8 cellular contexts compared by ENCODE assay signal in genomic region chr15:40252438-40253178, GRCh38. TPM values are rescaled to one million over a fixed set of nuclear protein-coding genes. Genes with fewer than 3 reads are reported as not detected.
DNase-seq lines count a peak whose midpoint lies in the region; ATAC-seq lines count a peak whose summit lies in the region.

No MANE protein-coding gene starts in this region.

- peak overlapping the region; percentile 64 for H3K18ac ChIP-seq in trophoblast cell (ENCODE audit: low read length)

- no peak overlapping the region for H3K27ac ChIP-seq in ACC112 (ENCODE audit: low read depth, low read length)
- H3K27ac ChIP-seq in GM23248 = no peak overlapping the region
- no peak overlapping the region for H3K27ac ChIP-seq in trophoblast cell (ENCODE audit: low read depth, low read length)

- no peaks in the 10 kb centered on the region for H3K36me3 Mint-ChIP-seq in activated CD4-positive, alpha-beta memory T cell treated with anti-CD3 and anti-CD28 coated beads, Interleukin-2, amount 10 ng/mL, durations not matched to agents 7 days and 5 days (ENCODE audit: low read depth)

- no peak overlapping the region for H3K27ac Mint-ChIP-seq in activated CD4-positive, alpha-beta memory T cell treated with anti-CD3 and anti-CD28 coated beads, Interleukin-2, amount 10 ng/mL, durations not matched to agents 7 days and 5 days

- peak overlapping the region; percentile 73 for H2AFZ ChIP-seq in ACC112 (ENCODE audit: low read length, unreplicated experiment)
- H2AFZ ChIP-seq in GM23248 = peak overlapping the region; percentile 59
- peak overlapping the region; percentile 88 for H2AFZ ChIP-seq in trophoblast cell (ENCODE audit: insufficient read depth, low read length, poor library complexity)

- H3K23ac ChIP-seq in trophoblast cell (ENCODE audit: low read length) = no peak overlapping the region

- H3K4me1 Mint-ChIP-seq in activated CD4-positive, alpha-beta memory T cell treated with anti-CD3 and anti-CD28 coated beads, Interleukin-2, amount 10 ng/mL, durations not matched to agents 7 days and 5 days = peaks cover 10% of the 10 kb centered on the region

- DNase-seq in GM23248 = peak; percentile 35
- no peak for DNase-seq in activated CD4-positive, alpha-beta memory T cell treated with anti-CD3 and anti-CD28 coated beads, Interleukin-2, amount 10 ng/mL, durations not matched to agents 7 days and 5 days
- peak; percentile 53 for DNase-seq in germinal center (ENCODE audit: low spot score)
- peak in 1 of 2 donors; percentile 46 for DNase-seq in trophoblast cell
- DNase-seq in NCI-H2107 treated with DMSO at 0.1 percent for 48 hours (lab: John Stamatoyannopoulos, UW; ENCODE audit: unreplicated experiment) = no peak
- no peak for DNase-seq in ecto neural progenitor cell (ENCODE audit: low spot score)

- peaks cover 18% of the 10 kb centered on the region for H3K79me1 ChIP-seq in trophoblast cell (ENCODE audit: low read length)

- H3K9me3 ChIP-seq in GM23248 (ENCODE audit: low read depth) = no peaks in the 10 kb centered on the region
- H3K9me3 ChIP-seq in trophoblast cell (ENCODE audit: insufficient read depth, low read depth, low read length) = no peaks in the 10 kb centered on the region

- H3K36me3 ChIP-seq in ACC112 (ENCODE audit: insufficient read depth, low read length) (no peaks in the 10 kb centered on the region), GM23248 (ENCODE audit: low read depth) (no peaks in the 10 kb centered on the region), trophoblast cell (ENCODE audit: control insufficient read depth in 1 of 2, insufficient read depth in 2 of 2, low read length in 2 of 2) (no peaks in the 10 kb centered on the region)

- peak overlapping the region; percentile 37 for H4K12ac ChIP-seq in trophoblast cell (ENCODE audit: low read depth, low read length)

- ATAC-seq in HG02763 (IDR thresholded peaks at IDR 0.05; ENCODE audit: unreplicated experiment) = no peak

- in situ Hi-C loops in GM23248 (cut with MboI) = no loop called here

- no peaks in the 10 kb centered on the region for H3K9me2 ChIP-seq in GM23248 (ENCODE audit: insufficient read depth)

- CTCF ChIA-PET in activated CD4-positive, alpha-beta memory T cell treated with anti-CD3 and anti-CD28 coated beads, Interleukin-2, amount 10 ng/mL, durations not matched to agents 7 days and 5 days (lab: Charles Lee) = no interaction called here

- H3K4me2 ChIP-seq in GM23248 (ENCODE audit: unreplicated experiment) (peak overlapping the region; percentile 59), trophoblast cell (ENCODE audit: low read length) (peak overlapping the region; percentile 76)

- H3K4me1 ChIP-seq in ACC112 (ENCODE audit: control insufficient read depth, insufficient read depth, low read length, unreplicated experiment) (peaks cover 8% of the 10 kb centered on the region), GM23248 (ENCODE audit: insufficient read depth) (no peaks in the 10 kb centered on the region), trophoblast cell (ENCODE audit: control insufficient read depth in 1 of 2, insufficient read depth in 2 of 2, low read length in 2 of 2) (peaks cover 35 to 40% of the 10 kb centered on the region in 2 experiments)

- peak overlapping the region; percentile 60 for H2BK120ac ChIP-seq in trophoblast cell (ENCODE audit: insufficient read depth, low read length, poor library complexity)

- peak overlapping the region; percentile 58 for H2BK12ac ChIP-seq in trophoblast cell (ENCODE audit: low read length)

- H3K79me2 ChIP-seq in ACC112 (ENCODE audit: control insufficient read depth, insufficient read depth, low read length, unreplicated experiment) (no peaks in the 10 kb centered on the region), GM23248 (ENCODE audit: insufficient read depth) (no peaks in the 10 kb centered on the region), trophoblast cell (ENCODE audit: control insufficient read depth, insufficient read depth, low read length, poor library complexity) (peaks cover 9% of the 10 kb centered on the region)

- H3K4me3 ChIP-seq in ACC112 (ENCODE audit: low read depth, low read length) (peak overlapping the region; percentile 78), GM23248 (peak overlapping the region; percentile 58), trophoblast cell (ENCODE audit: low read depth, low read length) (peak overlapping the region; percentile 66)

- H4K8ac ChIP-seq in trophoblast cell (ENCODE audit: low read depth, low read length) = peak overlapping the region; percentile 68

- H3K27me3 ChIP-seq in ACC112 (ENCODE audit: insufficient read depth, low read length) (peaks cover 35% of the 10 kb centered on the region), GM23248 (replicated peaks; ENCODE audit: insufficient read depth) (peaks cover 37% of the 10 kb centered on the region), trophoblast cell (ENCODE audit: insufficient read depth, low read length) (peaks cover 4% of the 10 kb centered on the region)

- H3F3A ChIP-seq in GM23248 (ENCODE audit: insufficient read depth) = peaks cover 15% of the 10 kb centered on the region; the same call in 1 of the 2 replicates

- peak overlapping the region; percentile 88 for H4K91ac ChIP-seq in trophoblast cell (ENCODE audit: low read depth, low read length)

- H3K9ac ChIP-seq in GM23248 (no peak overlapping the region), trophoblast cell (ENCODE audit: low read length) (no peak overlapping the region)

- no peaks in the 10 kb centered on the region for H3K9me3 Mint-ChIP-seq in activated CD4-positive, alpha-beta memory T cell treated with anti-CD3 and anti-CD28 coated beads, Interleukin-2, amount 10 ng/mL, durations not matched to agents 7 days and 5 days

- H3K14ac ChIP-seq in trophoblast cell (ENCODE audit: low read length) = peak overlapping the region; percentile 66

- no peaks in the 10 kb centered on the region for H4K20me1 ChIP-seq in GM23248 (ENCODE audit: insufficient read depth)

- H3K4me3 Mint-ChIP-seq in activated CD4-positive, alpha-beta memory T cell treated with anti-CD3 and anti-CD28 coated beads, Interleukin-2, amount 10 ng/mL, durations not matched to agents 7 days and 5 days = peak overlapping the region; percentile 56

- peaks cover 39% of the 10 kb centered on the region for H3K27me3 Mint-ChIP-seq in activated CD4-positive, alpha-beta memory T cell treated with anti-CD3 and anti-CD28 coated beads, Interleukin-2, amount 10 ng/mL, durations not matched to agents 7 days and 5 days

- peak overlapping the region; percentile 13 for H2BK5ac ChIP-seq in trophoblast cell (ENCODE audit: low read depth, low read length, poor library complexity)

- peak overlapping the region; percentile 64 for H3K4ac ChIP-seq in trophoblast cell (ENCODE audit: low read depth, low read length)

- no peak overlapping the region for H2AK5ac ChIP-seq in trophoblast cell (ENCODE audit: low read length)

- WGBS in GM23248 (ENCODE audit: low coverage in 1 of 2, low lambda C conversion rate in 2 of 2, missing lambda C conversion rate in 2 of 2), 2 experiments = 7% methylated on average over 45 to 66 of the region's 84 CpGs
- no CpG with 5 or more reads among the region's 84 CpGs for WGBS in trophoblast cell (ENCODE audit: extremely low coverage, insufficient coverage, insufficient read length)

- POLR2A ChIA-PET in activated CD4-positive, alpha-beta memory T cell treated with anti-CD3 and anti-CD28 coated beads, Interleukin-2, amount 10 ng/mL, durations not matched to agents 7 days and 5 days (lab: Charles Lee) = interaction anchor here (1.1 kb wide), 1 partner anchor 14 kb away, joined by 4 read pairs; the partner anchor contains the start of gene PAK6

RNA-seq across cellular contexts. Expression of gene PAK6, which starts 13.7 kb away (rescaled TPM):
- not detected in 2 replicates for total RNA-seq in GM23248 (2014; rRNA removed; shearing (Covaris generic))
- polyA plus RNA-seq in GM23248 (2016; fragmentation: Nextera tagmentation; extraction: Ambion mirVana) = not detected in 2 replicates
- total RNA-seq in activated CD4-positive, alpha-beta memory T cell treated with anti-CD3 and anti-CD28 coated beads, Interleukin-2, amount 10 ng/mL, durations not matched to agents 7 days and 5 days = under 1 TPM; 0.20 to 0.65 TPM
- polyA plus RNA-seq in trophoblast cell (2013) = 8.4 and 8.5 TPM in 2 replicates

RNA-seq across cellular contexts. Expression of gene ANKRD63, which starts 30.3 kb away (rescaled TPM):
- not detected in 2 replicates for total RNA-seq in GM23248 (2014; rRNA removed; shearing (Covaris generic))
- polyA plus RNA-seq in GM23248 (2016; fragmentation: Nextera tagmentation; extraction: Ambion mirVana) = not detected in 2 replicates
- not detected for total RNA-seq in activated CD4-positive, alpha-beta memory T cell treated with anti-CD3 and anti-CD28 coated beads, Interleukin-2, amount 10 ng/mL, durations not matched to agents 7 days and 5 days
- polyA plus RNA-seq in trophoblast cell (2013) = 0.15 and 0.21 TPM in 2 replicates

RNA-seq across cellular contexts. Expression of gene PLCB2, which starts 55.1 kb away (rescaled TPM):
- 0.54 and 0.76 TPM in 2 replicates for total RNA-seq in GM23248 (2014; rRNA removed; shearing (Covaris generic))
- polyA plus RNA-seq in GM23248 (2016; fragmentation: Nextera tagmentation; extraction: Ambion mirVana) = 1.1 TPM in 2 replicates
- 100 to 1,000 TPM; 140 TPM for total RNA-seq in activated CD4-positive, alpha-beta memory T cell treated with anti-CD3 and anti-CD28 coated beads, Interleukin-2, amount 10 ng/mL, durations not matched to agents 7 days and 5 days
- polyA plus RNA-seq in trophoblast cell (2013) = 1.1 and 1.5 TPM in 2 replicates

Comparison
In these comparisons a context has a peak if more than half of its experiments do, and no peak if none do; other contexts are left out.
1. DNase-seq: peak in GM23248 (single experiment) and germinal center (single experiment); none in activated CD4-positive, alpha-beta memory T cell treated with anti-CD3 and anti-CD28 coated beads, Interleukin-2, amount 10 ng/mL, durations not matched to agents 7 days and 5 days (single experiment), NCI-H2107 treated with DMSO at 0.1 percent for 48 hours (single experiment) and ecto neural progenitor cell (single experiment).
2. RNA of gene PLCB2, which starts 55.1 kb away (total RNA-seq): 140 TPM in activated CD4-positive, alpha-beta memory T cell treated with anti-CD3 and anti-CD28 coated beads, Interleukin-2, amount 10 ng/mL, durations not matched to agents 7 days and 5 days; 0.54 to 0.76 TPM in GM23248; every median in the first group is over 10 times any median in the second.
3. Peak in every context shown above with its lines, with median percentiles within 50 percentile points of each other: H2AFZ ChIP-seq and H3K4me3 ChIP-seq.